In the genomic region with DNA sequence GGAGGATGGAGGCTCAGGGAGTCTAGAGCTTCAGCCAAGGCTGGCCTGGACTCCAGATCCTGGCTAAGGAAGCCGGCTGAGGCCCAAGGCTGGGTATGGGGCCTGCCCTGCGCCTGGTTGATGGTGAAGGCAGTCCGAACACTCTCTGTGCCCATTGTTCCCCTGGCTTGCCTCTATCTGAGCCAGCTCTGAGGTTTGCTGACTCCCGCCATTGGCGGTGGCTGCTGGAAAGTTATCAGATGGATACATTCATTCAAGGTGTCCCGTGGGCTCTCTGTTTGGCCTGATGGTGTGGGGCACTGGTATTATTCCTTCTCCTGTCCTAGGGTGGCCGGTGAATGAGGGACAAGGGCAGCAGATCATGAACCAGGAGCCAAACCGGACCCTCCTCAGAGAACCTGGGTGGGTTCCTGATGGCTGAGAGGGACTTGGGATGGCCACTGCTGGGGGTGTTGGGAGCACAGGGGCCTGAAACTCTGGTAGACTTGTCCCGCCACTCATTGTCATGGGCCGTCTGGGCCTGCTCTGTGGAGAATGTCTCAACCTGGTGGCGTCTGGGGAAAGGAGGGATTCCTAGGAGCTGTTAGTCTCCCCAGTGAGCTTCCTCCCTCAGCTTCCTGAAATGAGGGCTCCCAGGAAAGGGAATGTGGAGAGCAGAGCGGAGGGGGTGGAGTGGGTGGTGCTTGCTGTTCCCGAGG, we compare ENCODE assay signal across 19 cellular contexts. TPM values are rescaled to one million over a fixed set of nuclear protein-coding genes. Genes with fewer than 3 reads are reported as not detected.
DNase-seq lines count a peak whose midpoint lies in the region; ATAC-seq and TF ChIP-seq lines count a peak whose summit lies in the region.
"Had no signal": no experiment of that assay in that cellular context is flagged by ENCODE, and none has a peak within 500 bp of the region (broad histone marks: within the 10 kb centered on the region; RNA-seq: fewer than 3 reads in every experiment).

No MANE protein-coding gene starts in this region.

- H3K27ac ChIP-seq in endodermal cell (ENCODE audit: low read depth, low read length) (no peak overlapping the region), osteoblast (ENCODE audit: low read depth, low read length) (peak overlapping the region; percentile 11), upper lobe of left lung (peak overlapping the region; percentile 48 to 70 (median 63))
- H3K27ac ChIP-seq: parathyroid adenoma, transverse colon had no signal

- no peaks in the 10 kb centered on the region for H3K79me2 ChIP-seq in osteoblast (ENCODE audit: insufficient read depth, low read length)
- H3K79me2 ChIP-seq: parathyroid adenoma had no signal

- no peaks in the 10 kb centered on the region for H3K27me3 Mint-ChIP-seq in endodermal cell (ENCODE audit: insufficient read depth)

- no peak overlapping the region for H2AFZ ChIP-seq in osteoblast (ENCODE audit: low read length)
- H2AFZ ChIP-seq: GM23338, parathyroid adenoma had no signal

- no peak for TF ChIP-seq CTCF in endodermal cell (conservative IDR thresholded peaks at IDR 0.05)
- TF ChIP-seq CTCF in osteoblast (IDR thresholded peaks at IDR 0.05; ENCODE audit: extremely low read depth, low read depth, low read length), result no peak
- TF ChIP-seq CTCF in upper lobe of left lung (IDR thresholded peaks at IDR 0.05), result no peak

- DNase-seq in activated effector memory CD4-positive, alpha-beta T cell treated with anti-CD3 and anti-CD28 coated beads, Interleukin-2, amount 50 U/mL, for 16 hours, result peak; percentile 47
- no peak for DNase-seq in activated effector memory CD4-positive, alpha-beta T cell treated with Interleukin-2 at 50 U/mL for 16 hours
- DNase-seq in endodermal cell (peak; percentile 35), osteoblast (ENCODE audit: insufficient read length, low spot score, missing footprints) (peak; percentile 21), upper lobe of left lung (peak in 1 of 2 donors; percentile 21)
- no peak for DNase-seq in effector CD8-positive, alpha-beta T cell (lab: John Stamatoyannopoulos, UW)
- DNase-seq in activated CD4-positive, alpha-beta T cell treated with anti-CD3 and anti-CD28 coated beads for 4 hours, result no peak
- DNase-seq: ACHN; activated CD4-positive, alpha-beta T cell treated with anti-CD3 and anti-CD28 coated beads for 1 hour; activated naive CD8-positive, alpha-beta T cell treated with anti-CD3 and anti-CD28 coated beads for 36 hours; natural killer cell; NCI-H1105; PC-3; SHP77 treated with DMSO at 0.1 percent for 48 hours; transverse colon had no signal

- TF ChIP-seq EP300 in upper lobe of left lung (IDR thresholded peaks at IDR 0.05), result no peak

- ATAC-seq in upper lobe of left lung (ENCODE audit: low FRiP score in 2 of 2) (no peak), HG03025 (IDR thresholded peaks at IDR 0.05; ENCODE audit: low FRiP score, unreplicated experiment) (no peak)
- ATAC-seq: GM23338, natural killer cell, PC-3 had no signal

- peaks cover 18% of the 10 kb centered on the region for H3K4me1 Mint-ChIP-seq in endodermal cell
- H3K4me1 Mint-ChIP-seq: activated naive CD8-positive, alpha-beta T cell treated with anti-CD3 and anti-CD28 coated beads for 36 hours; natural killer cell had no signal

- no peaks in the 10 kb centered on the region for H3K9me3 Mint-ChIP-seq in endodermal cell
- H3K9me3 Mint-ChIP-seq: activated naive CD8-positive, alpha-beta T cell treated with anti-CD3 and anti-CD28 coated beads for 36 hours; activated T-helper 1 cell treated with anti-CD3 and anti-CD28 coated beads, Interleukin-12 subunit alpha, Interleukin-12 subunit beta, Interleukin-2, Interleukin-4 antibody, amounts not matched to agents 30 ng/mL and 10 ng/mL and 1 ng/mL, durations not matched to agents 14 hours and 24 hours and 36 hours; GM23338; natural killer cell had no signal

- H3K27me3 ChIP-seq in endodermal cell (ENCODE audit: control insufficient read depth, insufficient read depth, low read length, poor library complexity, severe bottlenecking) (no peaks in the 10 kb centered on the region), osteoblast (ENCODE audit: insufficient read depth, low read length) (no peaks in the 10 kb centered on the region), upper lobe of left lung (no peaks in the 10 kb centered on the region)
- H3K27me3 ChIP-seq: transverse colon had no signal

- no peaks in the 10 kb centered on the region for H3K36me3 ChIP-seq in endodermal cell (ENCODE audit: control insufficient read depth, insufficient read depth, low read length)
- no peaks in the 10 kb centered on the region for H3K36me3 ChIP-seq in osteoblast (ENCODE audit: insufficient read depth, low read length)
- peaks cover 0 to 4% (median 0%) of the 10 kb centered on the region in 4 donors for H3K36me3 ChIP-seq in upper lobe of left lung
- H3K36me3 ChIP-seq: transverse colon had no signal

- no peak for TF ChIP-seq POLR2A in upper lobe of left lung (IDR thresholded peaks at IDR 0.05)

- H3K27ac Mint-ChIP-seq in endodermal cell, result peak overlapping the region; percentile 74
- H3K27ac Mint-ChIP-seq: activated naive CD8-positive, alpha-beta T cell treated with anti-CD3 and anti-CD28 coated beads for 36 hours; activated T-helper 1 cell treated with anti-CD3 and anti-CD28 coated beads, Interleukin-12 subunit alpha, Interleukin-12 subunit beta, Interleukin-2, Interleukin-4 antibody, amounts not matched to agents 30 ng/mL and 10 ng/mL and 1 ng/mL, durations not matched to agents 14 hours and 24 hours and 36 hours; GM23338; natural killer cell had no signal

- H3K4me3 Mint-ChIP-seq in endodermal cell, result no peak overlapping the region
- H3K4me3 Mint-ChIP-seq: activated naive CD8-positive, alpha-beta T cell treated with anti-CD3 and anti-CD28 coated beads for 36 hours; activated T-helper 1 cell treated with anti-CD3 and anti-CD28 coated beads, Interleukin-12 subunit alpha, Interleukin-12 subunit beta, Interleukin-2, Interleukin-4 antibody, amounts not matched to agents 30 ng/mL and 10 ng/mL and 1 ng/mL, durations not matched to agents 14 hours and 24 hours and 36 hours; GM23338; natural killer cell had no signal

- H3K4me3 ChIP-seq in endodermal cell (ENCODE audit: low read length) (no peak overlapping the region), osteoblast (ENCODE audit: insufficient read depth, low read length) (no peak overlapping the region), upper lobe of left lung (no peak overlapping the region)
- H3K4me3 ChIP-seq: GM23338, transverse colon had no signal

- no peaks in the 10 kb centered on the region for H3K36me3 Mint-ChIP-seq in endodermal cell (ENCODE audit: low read depth)
- H3K36me3 Mint-ChIP-seq: activated naive CD8-positive, alpha-beta T cell treated with anti-CD3 and anti-CD28 coated beads for 36 hours; natural killer cell had no signal

- no peak overlapping the region for H3K4me2 ChIP-seq in osteoblast (ENCODE audit: insufficient read depth, low read length)
- H3K4me2 ChIP-seq: GM23338 had no signal

- no peaks in the 10 kb centered on the region for H4K20me1 ChIP-seq in osteoblast (ENCODE audit: insufficient read depth, low read length)

- H3K9me3 ChIP-seq in endodermal cell (ENCODE audit: control insufficient read depth, low read length), result no peaks in the 10 kb centered on the region
- no peaks in the 10 kb centered on the region for H3K9me3 ChIP-seq in osteoblast (ENCODE audit: low read depth, low read length)
- H3K9me3 ChIP-seq in upper lobe of left lung, result no peaks in the 10 kb centered on the region
- H3K9me3 ChIP-seq: transverse colon had no signal

- 78 to 92% methylated on average over 7 to 13 of the region's 13 CpGs for WGBS in endodermal cell (ENCODE audit: insufficient coverage in 1 of 2, insufficient read length in 1 of 2), 2 experiments
- WGBS in upper lobe of left lung, 2 donors, result 63 to 72% methylated on average over 6 to 13 of the region's 13 CpGs

- H3K9ac ChIP-seq in endodermal cell (ENCODE audit: extremely low read depth, low read length, poor library complexity, severe bottlenecking), result no peak overlapping the region
- H3K9ac ChIP-seq: parathyroid adenoma had no signal

- H3K4me1 ChIP-seq in endodermal cell (ENCODE audit: control insufficient read depth, insufficient read depth, low read length) (peaks cover 7% of the 10 kb centered on the region), osteoblast (ENCODE audit: insufficient read depth, low read length) (peaks cover 18% of the 10 kb centered on the region), upper lobe of left lung (peaks cover 6 to 21% (median 10%) of the 10 kb centered on the region in 4 donors)
- H3K4me1 ChIP-seq: parathyroid adenoma, transverse colon had no signal

RNA-seq across cellular contexts. Expression of a gene that starts 22.2 kb away (rescaled TPM):
- total RNA-seq in endodermal cell (under 1 TPM; 0.22 TPM), osteoblast (not detected in 2 replicates), upper lobe of left lung (10 to 100 TPM; 10.6 to 31.9 (median 20.9) TPM)
- 0.18 TPM for polyA plus RNA-seq in endodermal cell (2013, experiment 1 of 2)
- 0.08 TPM for polyA plus RNA-seq in endodermal cell (2013, experiment 2 of 2)
- total RNA-seq: activated naive CD8-positive, alpha-beta T cell treated with anti-CD3 and anti-CD28 coated beads for 36 hours; activated T-helper 1 cell treated with anti-CD3 and anti-CD28 coated beads, Interleukin-12 subunit alpha, Interleukin-12 subunit beta, Interleukin-2, Interleukin-4 antibody, amounts not matched to agents 30 ng/mL and 10 ng/mL and 1 ng/mL, durations not matched to agents 14 hours and 24 hours and 36 hours; GM23338; natural killer cell; PC-3; transverse colon had no signal
- polyA plus RNA-seq: GM23338 had no signal

Comparison
In these comparisons a context has a peak if more than half of its experiments do, and no peak if none do; other contexts are left out.
1. DNase-seq: peak in activated effector memory CD4-positive, alpha-beta T cell treated with anti-CD3 and anti-CD28 coated beads, Interleukin-2, amount 50 U/mL, for 16 hours (single experiment), endodermal cell (single experiment) and osteoblast (single experiment); none in activated effector memory CD4-positive, alpha-beta T cell treated with Interleukin-2 at 50 U/mL for 16 hours (single experiment), effector CD8-positive, alpha-beta T cell (single experiment) and activated CD4-positive, alpha-beta T cell treated with anti-CD3 and anti-CD28 coated beads for 4 hours (0 of 2).
2. RNA of a gene that starts 22.2 kb away (total RNA-seq): 10.6 to 31.9 TPM in upper lobe of left lung; 0.22 TPM in endodermal cell and not detected in osteoblast; every median in the first group is over 4 times any median in the second.